1 cellular context compared by ENCODE assay signal in genomic region chr6:36028088-36028886, GRCh38.
TF ChIP-seq lines count a peak whose summit lies in the region.

No MANE protein-coding gene starts in this region.

TF ChIP-seq in HepG2, 621 proteins besides CTCF, POLR2A, EP300 and RAD21 (continued from another document and continues in another):
- TF ChIP-seq ZNF318 (CRISPR knock-in tag; IDR thresholded peaks at IDR 0.05) (no peak), ZNF251 (CRISPR knock-in tag; IDR thresholded peaks at IDR 0.05) (peak; percentile 20; the same call in 1 of the 2 replicates), KMT2A (CRISPR knock-in tag; IDR thresholded peaks at IDR 0.05) (0 out of 2 replicates have a peak, but pooled peaks have one; percentile 20), SAFB2 (CRISPR knock-in tag; IDR thresholded peaks at IDR 0.05; ENCODE audit: borderline replicate concordance, low read depth) (0 out of 2 replicates have a peak, but pooled peaks have one; percentile 59), FOXK1 (CRISPR knock-in tag; IDR thresholded peaks at IDR 0.05; ENCODE audit: borderline replicate concordance, low read depth) (no peak), ZMYM4 (CRISPR knock-in tag; IDR thresholded peaks at IDR 0.05) (no peak), ZNF704 (CRISPR knock-in tag; IDR thresholded peaks at IDR 0.05; ENCODE audit: borderline replicate concordance) (no peak; the same call in 1 of the 2 replicates), ZNF747 (CRISPR knock-in tag; IDR thresholded peaks at IDR 0.05; ENCODE audit: borderline replicate concordance) (no peak), ZFP90 (CRISPR knock-in tag; IDR thresholded peaks at IDR 0.05; ENCODE audit: borderline replicate concordance) (no peak), ZNF567 (CRISPR knock-in tag; IDR thresholded peaks at IDR 0.05; ENCODE audit: borderline replicate concordance) (no peak), ZNF430 (CRISPR knock-in tag; IDR thresholded peaks at IDR 0.05) (peak; percentile 58; the same call in 1 of the 2 replicates), ZSCAN9 (CRISPR knock-in tag; IDR thresholded peaks at IDR 0.05; ENCODE audit: borderline replicate concordance) (no peak), TBP (CRISPR knock-in tag; IDR thresholded peaks at IDR 0.05) (no peak), ZNF577 (CRISPR knock-in tag; IDR thresholded peaks at IDR 0.05; ENCODE audit: borderline replicate concordance, low read depth) (no peak), NR2F1 (CRISPR knock-in tag; IDR thresholded peaks at IDR 0.05) (no peak), SMAD1 (CRISPR knock-in tag; IDR thresholded peaks at IDR 0.05; ENCODE audit: borderline replicate concordance, low read depth) (no peak), STAT6 (CRISPR knock-in tag; IDR thresholded peaks at IDR 0.05; ENCODE audit: borderline replicate concordance) (no peak), TBL1XR1 (IDR thresholded peaks at IDR 0.05; ENCODE audit: borderline replicate concordance, low read length, partially characterized antibody) (no peak), LCORL (IDR thresholded peaks at IDR 0.05) (no peak), LCORL (CRISPR knock-in tag; IDR thresholded peaks at IDR 0.05) (no peak), MLLT10 (CRISPR knock-in tag; IDR thresholded peaks at IDR 0.05) (no peak), ZSCAN30 (CRISPR knock-in tag; IDR thresholded peaks at IDR 0.05) (no peak), CC2D1A (CRISPR knock-in tag; IDR thresholded peaks at IDR 0.05) (no peak), HOXA5 (CRISPR knock-in tag; IDR thresholded peaks at IDR 0.05) (no peak; the same call in 1 of the 2 replicates), ONECUT2 (CRISPR knock-in tag; IDR thresholded peaks at IDR 0.05) (no peak), ZNF331 (CRISPR knock-in tag; IDR thresholded peaks at IDR 0.05) (peak; percentile 25; the same call in 1 of the 2 replicates), SETDB1 (CRISPR knock-in tag; IDR thresholded peaks at IDR 0.05; ENCODE audit: borderline replicate concordance) (no peak), ZNF660 (CRISPR knock-in tag; IDR thresholded peaks at IDR 0.05; ENCODE audit: borderline replicate concordance, low read depth) (0 out of 2 replicates have a peak, but pooled peaks have one; percentile 73), ZNF280B (CRISPR knock-in tag; IDR thresholded peaks at IDR 0.05; ENCODE audit: borderline replicate concordance) (peak; percentile 85; the same call in 1 of the 2 replicates)
- TF ChIP-seq, protein P1, sequence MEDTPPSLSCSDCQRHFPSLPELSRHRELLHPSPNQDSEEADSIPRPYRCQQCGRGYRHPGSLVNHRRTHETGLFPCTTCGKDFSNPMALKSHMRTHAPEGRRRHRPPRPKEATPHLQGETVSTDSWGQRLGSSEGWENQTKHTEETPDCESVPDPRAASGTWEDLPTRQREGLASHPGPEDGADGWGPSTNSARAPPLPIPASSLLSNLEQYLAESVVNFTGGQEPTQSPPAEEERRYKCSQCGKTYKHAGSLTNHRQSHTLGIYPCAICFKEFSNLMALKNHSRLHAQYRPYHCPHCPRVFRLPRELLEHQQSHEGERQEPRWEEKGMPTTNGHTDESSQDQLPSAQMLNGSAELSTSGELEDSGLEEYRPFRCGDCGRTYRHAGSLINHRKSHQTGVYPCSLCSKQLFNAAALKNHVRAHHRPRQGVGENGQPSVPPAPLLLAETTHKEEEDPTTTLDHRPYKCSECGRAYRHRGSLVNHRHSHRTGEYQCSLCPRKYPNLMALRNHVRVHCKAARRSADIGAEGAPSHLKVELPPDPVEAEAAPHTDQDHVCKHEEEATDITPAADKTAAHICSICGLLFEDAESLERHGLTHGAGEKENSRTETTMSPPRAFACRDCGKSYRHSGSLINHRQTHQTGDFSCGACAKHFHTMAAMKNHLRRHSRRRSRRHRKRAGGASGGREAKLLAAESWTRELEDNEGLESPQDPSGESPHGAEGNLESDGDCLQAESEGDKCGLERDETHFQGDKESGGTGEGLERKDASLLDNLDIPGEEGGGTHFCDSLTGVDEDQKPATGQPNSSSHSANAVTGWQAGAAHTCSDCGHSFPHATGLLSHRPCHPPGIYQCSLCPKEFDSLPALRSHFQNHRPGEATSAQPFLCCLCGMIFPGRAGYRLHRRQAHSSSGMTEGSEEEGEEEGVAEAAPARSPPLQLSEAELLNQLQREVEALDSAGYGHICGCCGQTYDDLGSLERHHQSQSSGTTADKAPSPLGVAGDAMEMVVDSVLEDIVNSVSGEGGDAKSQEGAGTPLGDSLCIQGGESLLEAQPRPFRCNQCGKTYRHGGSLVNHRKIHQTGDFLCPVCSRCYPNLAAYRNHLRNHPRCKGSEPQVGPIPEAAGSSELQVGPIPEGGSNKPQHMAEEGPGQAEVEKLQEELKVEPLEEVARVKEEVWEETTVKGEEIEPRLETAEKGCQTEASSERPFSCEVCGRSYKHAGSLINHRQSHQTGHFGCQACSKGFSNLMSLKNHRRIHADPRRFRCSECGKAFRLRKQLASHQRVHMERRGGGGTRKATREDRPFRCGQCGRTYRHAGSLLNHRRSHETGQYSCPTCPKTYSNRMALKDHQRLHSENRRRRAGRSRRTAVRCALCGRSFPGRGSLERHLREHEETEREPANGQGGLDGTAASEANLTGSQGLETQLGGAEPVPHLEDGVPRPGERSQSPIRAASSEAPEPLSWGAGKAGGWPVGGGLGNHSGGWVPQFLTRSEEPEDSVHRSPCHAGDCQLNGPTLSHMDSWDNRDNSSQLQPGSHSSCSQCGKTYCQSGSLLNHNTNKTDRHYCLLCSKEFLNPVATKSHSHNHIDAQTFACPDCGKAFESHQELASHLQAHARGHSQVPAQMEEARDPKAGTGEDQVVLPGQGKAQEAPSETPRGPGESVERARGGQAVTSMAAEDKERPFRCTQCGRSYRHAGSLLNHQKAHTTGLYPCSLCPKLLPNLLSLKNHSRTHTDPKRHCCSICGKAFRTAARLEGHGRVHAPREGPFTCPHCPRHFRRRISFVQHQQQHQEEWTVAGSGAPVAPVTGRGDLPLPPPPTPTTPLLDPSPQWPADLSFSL (CRISPR knock-in tag; IDR thresholded peaks at IDR 0.05): no peak
- TF ChIP-seq, protein P2, sequence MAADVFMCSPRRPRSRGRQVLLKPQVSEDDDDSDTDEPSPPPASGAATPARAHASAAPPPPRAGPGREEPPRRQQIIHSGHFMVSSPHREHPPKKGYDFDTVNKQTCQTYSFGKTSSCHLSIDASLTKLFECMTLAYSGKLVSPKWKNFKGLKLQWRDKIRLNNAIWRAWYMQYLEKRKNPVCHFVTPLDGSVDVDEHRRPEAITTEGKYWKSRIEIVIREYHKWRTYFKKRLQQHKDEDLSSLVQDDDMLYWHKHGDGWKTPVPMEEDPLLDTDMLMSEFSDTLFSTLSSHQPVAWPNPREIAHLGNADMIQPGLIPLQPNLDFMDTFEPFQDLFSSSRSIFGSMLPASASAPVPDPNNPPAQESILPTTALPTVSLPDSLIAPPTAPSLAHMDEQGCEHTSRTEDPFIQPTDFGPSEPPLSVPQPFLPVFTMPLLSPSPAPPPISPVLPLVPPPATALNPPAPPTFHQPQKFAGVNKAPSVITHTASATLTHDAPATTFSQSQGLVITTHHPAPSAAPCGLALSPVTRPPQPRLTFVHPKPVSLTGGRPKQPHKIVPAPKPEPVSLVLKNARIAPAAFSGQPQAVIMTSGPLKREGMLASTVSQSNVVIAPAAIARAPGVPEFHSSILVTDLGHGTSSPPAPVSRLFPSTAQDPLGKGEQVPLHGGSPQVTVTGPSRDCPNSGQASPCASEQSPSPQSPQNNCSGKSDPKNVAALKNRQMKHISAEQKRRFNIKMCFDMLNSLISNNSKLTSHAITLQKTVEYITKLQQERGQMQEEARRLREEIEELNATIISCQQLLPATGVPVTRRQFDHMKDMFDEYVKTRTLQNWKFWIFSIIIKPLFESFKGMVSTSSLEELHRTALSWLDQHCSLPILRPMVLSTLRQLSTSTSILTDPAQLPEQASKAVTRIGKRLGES (CRISPR knock-in tag; IDR thresholded peaks at IDR 0.05; ENCODE audit: borderline replicate concordance): no peak
- TF ChIP-seq, protein P3, sequence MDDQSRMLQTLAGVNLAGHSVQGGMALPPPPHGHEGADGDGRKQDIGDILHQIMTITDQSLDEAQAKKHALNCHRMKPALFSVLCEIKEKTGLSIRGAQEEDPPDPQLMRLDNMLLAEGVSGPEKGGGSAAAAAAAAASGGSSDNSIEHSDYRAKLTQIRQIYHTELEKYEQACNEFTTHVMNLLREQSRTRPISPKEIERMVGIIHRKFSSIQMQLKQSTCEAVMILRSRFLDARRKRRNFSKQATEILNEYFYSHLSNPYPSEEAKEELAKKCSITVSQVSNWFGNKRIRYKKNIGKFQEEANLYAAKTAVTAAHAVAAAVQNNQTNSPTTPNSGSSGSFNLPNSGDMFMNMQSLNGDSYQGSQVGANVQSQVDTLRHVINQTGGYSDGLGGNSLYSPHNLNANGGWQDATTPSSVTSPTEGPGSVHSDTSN (CRISPR knock-in tag; IDR thresholded peaks at IDR 0.05; ENCODE audit: borderline replicate concordance): no peak
